9 cellular contexts compared by ENCODE assay signal in genomic region chr6:146028835-146029572, GRCh38.
A peak's percentile ranks its signal among the peaks of the same experiment; 100 is the strongest.
DNase-seq lines count a peak whose midpoint lies in the region; ATAC-seq and TF ChIP-seq lines count a peak whose summit lies in the region.
"Had no signal": no experiment of that assay in that cellular context is flagged by ENCODE, and none has a peak within 500 bp of the region (broad histone marks: within the 10 kb centered on the region; RNA-seq: fewer than 3 reads in every experiment).

TSS of gene GRM1 (plus strand) at chr6:146029062. CDS start at chr6:146029518, 456 bp downstream.

- peaks cover 51% of the 10 kb centered on the region for H3K27me3 ChIP-seq in iPS-18a (ENCODE audit: control insufficient read depth, insufficient read depth, low read length)

- no peaks in the 10 kb centered on the region for H3K4me1 ChIP-seq in iPS-18a (ENCODE audit: control insufficient read depth, low read depth, low read length)

- H3K4me3 ChIP-seq in iPS-18a (ENCODE audit: low read length) (peak within 1 kb of the TSS; percentile 83), retinal pigment epithelial cell (ENCODE audit: low read length) (peak within 1 kb of the TSS; percentile 49)

- ATAC-seq in GM21447 (IDR thresholded peaks at IDR 0.05; ENCODE audit: unreplicated experiment), result no peak

- DNase-seq in NCI-H82 (lab: John Stamatoyannopoulos, UW) (peak; percentile 42), NCI-H82 treated with DMSO at 0.1 percent for 48 hours (lab: John Stamatoyannopoulos, UW; ENCODE audit: unreplicated experiment) (no peak), cerebellar cortex (ENCODE audit: low spot score) (peak; percentile 57), retinal pigment epithelial cell (ENCODE audit: low read depth) (no peak), T-helper 2 cell (no peak), NCI-H1092 (lab: John Stamatoyannopoulos, UW) (no peak)
- DNase-seq: NCI-H1105 had no signal

- TF ChIP-seq CTCF in retinal pigment epithelial cell (conservative IDR thresholded peaks at IDR 0.05; ENCODE audit: low read depth, low read length), result no peak

- H3K9me3 ChIP-seq in iPS-18a (ENCODE audit: control insufficient read depth, low read depth, low read length), result no peaks in the 10 kb centered on the region

- no peak within 1 kb of the TSS for H3K27ac ChIP-seq in iPS-18a (ENCODE audit: low read length)

- H3K9ac ChIP-seq in iPS-18a (ENCODE audit: low read length), result no peak within 1 kb of the TSS

- H3K36me3 ChIP-seq in iPS-18a (ENCODE audit: control insufficient read depth, low read depth, low read length), result no peaks in the 10 kb centered on the region

Comparison
In these comparisons a context has a peak if more than half of its experiments do, and no peak if none do; other contexts are left out.
1. DNase-seq: peak in NCI-H82 (single experiment) and cerebellar cortex (single experiment); none in NCI-H82 treated with DMSO at 0.1 percent for 48 hours (single experiment), retinal pigment epithelial cell (single experiment), T-helper 2 cell (0 of 5) and NCI-H1092 (single experiment).